ENCODE assay signal across 1 cellular context in the genomic region with DNA sequence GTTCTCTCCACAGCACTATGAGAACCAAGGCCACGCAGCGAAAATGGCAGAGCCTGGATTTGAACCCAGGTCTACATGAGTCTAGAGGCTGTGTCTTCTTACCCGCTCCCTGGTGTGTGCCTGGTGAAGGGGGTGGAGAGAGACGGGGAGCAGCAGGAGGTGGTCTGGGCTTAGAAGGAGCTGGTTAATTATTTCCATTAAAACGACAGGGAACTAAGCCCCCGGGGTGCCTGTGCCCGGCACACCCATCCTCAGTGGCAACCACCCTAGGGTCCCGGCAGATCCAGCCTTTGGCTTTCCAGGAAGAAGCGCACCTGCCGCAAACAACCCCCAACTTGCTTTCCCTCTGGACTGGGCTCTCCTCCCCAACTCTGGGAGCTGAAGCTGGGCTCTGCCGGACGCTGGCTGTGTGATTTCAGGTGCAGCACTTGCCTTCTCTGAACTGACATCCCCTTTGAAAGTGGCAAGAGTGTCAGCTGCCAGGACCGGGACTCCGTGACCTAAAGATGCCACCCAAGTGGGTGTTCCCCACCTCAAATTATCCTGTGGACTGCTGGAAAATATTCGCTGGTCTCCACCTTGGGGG.
TF ChIP-seq lines count a peak whose summit lies in the region.

No MANE protein-coding gene starts in this region.

TF ChIP-seq in GM23338, 12 proteins besides CTCF, POLR2A, EP300 and RAD21 (continued from another document):
- TF ChIP-seq, protein P1, sequence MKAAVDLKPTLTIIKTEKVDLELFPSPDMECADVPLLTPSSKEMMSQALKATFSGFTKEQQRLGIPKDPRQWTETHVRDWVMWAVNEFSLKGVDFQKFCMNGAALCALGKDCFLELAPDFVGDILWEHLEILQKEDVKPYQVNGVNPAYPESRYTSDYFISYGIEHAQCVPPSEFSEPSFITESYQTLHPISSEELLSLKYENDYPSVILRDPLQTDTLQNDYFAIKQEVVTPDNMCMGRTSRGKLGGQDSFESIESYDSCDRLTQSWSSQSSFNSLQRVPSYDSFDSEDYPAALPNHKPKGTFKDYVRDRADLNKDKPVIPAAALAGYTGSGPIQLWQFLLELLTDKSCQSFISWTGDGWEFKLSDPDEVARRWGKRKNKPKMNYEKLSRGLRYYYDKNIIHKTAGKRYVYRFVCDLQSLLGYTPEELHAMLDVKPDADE (IDR thresholded peaks at IDR 0.05), result no peak
- TF ChIP-seq NANOG (IDR thresholded peaks at IDR 0.05; ENCODE audit: borderline replicate concordance) (no peak), EZH2 (IDR thresholded peaks at IDR 0.05; ENCODE audit: low read depth, unreplicated experiment) (no peak), STAT1 (IDR thresholded peaks at IDR 0.05; ENCODE audit: unreplicated experiment) (no peak)
- TF ChIP-seq, protein P2, sequence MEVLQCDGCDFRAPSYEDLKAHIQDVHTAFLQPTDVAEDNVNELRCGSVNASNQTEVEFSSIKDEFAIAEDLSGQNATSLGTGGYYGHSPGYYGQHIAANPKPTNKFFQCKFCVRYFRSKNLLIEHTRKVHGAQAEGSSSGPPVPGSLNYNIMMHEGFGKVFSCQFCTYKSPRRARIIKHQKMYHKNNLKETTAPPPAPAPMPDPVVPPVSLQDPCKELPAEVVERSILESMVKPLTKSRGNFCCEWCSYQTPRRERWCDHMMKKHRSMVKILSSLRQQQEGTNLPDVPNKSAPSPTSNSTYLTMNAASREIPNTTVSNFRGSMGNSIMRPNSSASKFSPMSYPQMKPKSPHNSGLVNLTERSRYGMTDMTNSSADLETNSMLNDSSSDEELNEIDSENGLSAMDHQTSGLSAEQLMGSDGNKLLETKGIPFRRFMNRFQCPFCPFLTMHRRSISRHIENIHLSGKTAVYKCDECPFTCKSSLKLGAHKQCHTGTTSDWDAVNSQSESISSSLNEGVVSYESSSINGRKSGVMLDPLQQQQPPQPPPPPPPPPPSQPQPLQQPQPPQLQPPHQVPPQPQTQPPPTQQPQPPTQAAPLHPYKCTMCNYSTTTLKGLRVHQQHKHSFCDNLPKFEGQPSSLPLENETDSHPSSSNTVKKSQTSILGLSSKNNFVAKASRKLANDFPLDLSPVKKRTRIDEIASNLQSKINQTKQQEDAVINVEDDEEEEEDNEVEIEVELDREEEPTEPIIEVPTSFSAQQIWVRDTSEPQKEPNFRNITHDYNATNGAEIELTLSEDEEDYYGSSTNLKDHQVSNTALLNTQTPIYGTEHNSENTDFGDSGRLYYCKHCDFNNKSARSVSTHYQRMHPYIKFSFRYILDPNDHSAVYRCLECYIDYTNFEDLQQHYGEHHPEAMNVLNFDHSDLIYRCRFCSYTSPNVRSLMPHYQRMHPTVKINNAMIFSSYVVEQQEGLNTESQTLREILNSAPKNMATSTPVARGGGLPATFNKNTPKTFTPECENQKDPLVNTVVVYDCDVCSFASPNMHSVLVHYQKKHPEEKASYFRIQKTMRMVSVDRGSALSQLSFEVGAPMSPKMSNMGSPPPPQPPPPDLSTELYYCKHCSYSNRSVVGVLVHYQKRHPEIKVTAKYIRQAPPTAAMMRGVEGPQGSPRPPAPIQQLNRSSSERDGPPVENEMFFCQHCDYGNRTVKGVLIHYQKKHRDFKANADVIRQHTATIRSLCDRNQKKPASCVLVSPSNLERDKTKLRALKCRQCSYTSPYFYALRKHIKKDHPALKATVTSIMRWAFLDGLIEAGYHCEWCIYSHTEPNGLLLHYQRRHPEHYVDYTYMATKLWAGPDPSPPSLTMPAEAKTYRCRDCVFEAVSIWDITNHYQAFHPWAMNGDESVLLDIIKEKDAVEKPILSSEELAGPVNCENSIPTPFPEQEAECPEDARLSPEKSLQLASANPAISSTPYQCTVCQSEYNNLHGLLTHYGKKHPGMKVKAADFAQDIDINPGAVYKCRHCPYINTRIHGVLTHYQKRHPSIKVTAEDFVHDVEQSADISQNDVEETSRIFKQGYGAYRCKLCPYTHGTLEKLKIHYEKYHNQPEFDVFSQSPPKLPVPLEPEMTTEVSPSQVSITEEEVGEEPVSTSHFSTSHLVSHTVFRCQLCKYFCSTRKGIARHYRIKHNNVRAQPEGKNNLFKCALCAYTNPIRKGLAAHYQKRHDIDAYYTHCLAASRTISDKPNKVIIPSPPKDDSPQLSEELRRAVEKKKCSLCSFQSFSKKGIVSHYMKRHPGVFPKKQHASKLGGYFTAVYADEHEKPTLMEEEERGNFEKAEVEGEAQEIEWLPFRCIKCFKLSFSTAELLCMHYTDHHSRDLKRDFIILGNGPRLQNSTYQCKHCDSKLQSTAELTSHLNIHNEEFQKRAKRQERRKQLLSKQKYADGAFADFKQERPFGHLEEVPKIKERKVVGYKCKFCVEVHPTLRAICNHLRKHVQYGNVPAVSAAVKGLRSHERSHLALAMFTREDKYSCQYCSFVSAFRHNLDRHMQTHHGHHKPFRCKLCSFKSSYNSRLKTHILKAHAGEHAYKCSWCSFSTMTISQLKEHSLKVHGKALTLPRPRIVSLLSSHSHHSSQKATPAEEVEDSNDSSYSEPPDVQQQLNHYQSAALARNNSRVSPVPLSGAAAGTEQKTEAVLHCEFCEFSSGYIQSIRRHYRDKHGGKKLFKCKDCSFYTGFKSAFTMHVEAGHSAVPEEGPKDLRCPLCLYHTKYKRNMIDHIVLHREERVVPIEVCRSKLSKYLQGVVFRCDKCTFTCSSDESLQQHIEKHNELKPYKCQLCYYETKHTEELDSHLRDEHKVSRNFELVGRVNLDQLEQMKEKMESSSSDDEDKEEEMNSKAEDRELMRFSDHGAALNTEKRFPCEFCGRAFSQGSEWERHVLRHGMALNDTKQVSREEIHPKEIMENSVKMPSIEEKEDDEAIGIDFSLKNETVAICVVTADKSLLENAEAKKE (CRISPR knock-in tag; IDR thresholded peaks at IDR 0.05), result no peak
